Comparison of ENCODE assay signal across 31 cellular contexts in the genomic region with DNA sequence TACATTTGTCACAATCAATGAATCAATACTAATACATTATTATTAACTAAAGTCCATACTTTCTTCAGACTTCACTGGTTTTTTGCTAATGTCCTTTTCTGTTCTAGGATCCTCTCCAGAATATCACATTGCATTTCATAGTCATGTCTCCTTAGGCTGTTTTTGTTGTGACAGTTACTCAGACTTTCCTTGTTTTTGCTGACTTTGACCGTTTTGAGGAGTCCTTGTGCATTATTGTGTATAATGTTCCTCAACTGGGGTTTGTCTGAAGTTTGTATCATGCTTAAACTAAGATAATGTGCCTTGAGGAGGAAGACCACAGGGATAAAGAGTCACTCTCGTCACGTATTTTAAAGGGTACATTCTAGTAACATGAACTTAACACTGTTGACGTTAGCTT.
"Had no signal": no experiment of that assay in that cellular context is flagged by ENCODE, and none has a peak within 500 bp of the region (broad histone marks: within the 10 kb centered on the region; RNA-seq: fewer than 3 reads in every experiment).

No MANE protein-coding gene starts in this region.

- H3K79me2 ChIP-seq: parathyroid adenoma had no signal

- H3K27ac ChIP-seq: neural progenitor cell, ovary, parathyroid adenoma, psoas muscle, skin epidermis, spleen, suprapubic skin, testis, tibial artery, transverse colon, vagina had no signal

- H3K27ac Mint-ChIP-seq: naive thymus-derived CD4-positive, alpha-beta T cell; natural killer cell; neural progenitor cell; progenitor cell of endocrine pancreas; stimulated activated memory B cell treated with anti-CD40 and anti-IgM and Interleukin-4, amounts not matched to agents 10 μg/mL and 1 μg/mL and 100 μg/mL, for 72 hours; stimulated activated naive CD8-positive, alpha-beta T cell treated with anti-CD3 and anti-CD28 coated beads, Interleukin-15, amount 100 ng/mL, for 72 hours; type B pancreatic cell had no signal

- H3K9ac ChIP-seq: neural progenitor cell, parathyroid adenoma had no signal

- H3K36me3 Mint-ChIP-seq: naive thymus-derived CD4-positive, alpha-beta T cell; natural killer cell; neural progenitor cell; stimulated activated memory B cell treated with anti-CD40 and anti-IgM and Interleukin-4, amounts not matched to agents 10 μg/mL and 1 μg/mL and 100 μg/mL, for 72 hours; type B pancreatic cell had no signal

- H3K4me1 Mint-ChIP-seq: naive thymus-derived CD4-positive, alpha-beta T cell; natural killer cell; stimulated activated memory B cell treated with anti-CD40 and anti-IgM and Interleukin-4, amounts not matched to agents 10 μg/mL and 1 μg/mL and 100 μg/mL, for 72 hours; stimulated activated naive CD8-positive, alpha-beta T cell treated with anti-CD3 and anti-CD28 coated beads, Interleukin-15, amount 100 ng/mL, for 72 hours had no signal

- H2AFZ ChIP-seq: neural progenitor cell, parathyroid adenoma had no signal

- DNase-seq: naive thymus-derived CD4-positive, alpha-beta T cell; natural killer cell; occipital lobe; ovary; posterior cingulate gyrus; psoas muscle; right cardiac atrium; spleen; stimulated activated CD4-positive, alpha-beta T cell treated with anti-CD3 and anti-CD28 coated beads, Interleukin-12 subunit alpha, Interleukin-12 subunit beta, amount 100 ng/mL, for 4 hours; stimulated activated CD4-positive, alpha-beta T cell treated with anti-CD3 and anti-CD28 coated beads, Interleukin-1b, Interleukin-23, amount 100 ng/mL, for 48 hours; stimulated activated CD4-positive, alpha-beta T cell treated with anti-CD3 and anti-CD28 coated beads, Interleukin-4, amount 100 ng/mL, for 1 hour; stimulated activated CD4-positive, alpha-beta T cell treated with anti-CD3 and anti-CD28 coated beads, Interleukin-4, amount 100 ng/mL, for 4 hours; stimulated activated CD8-positive, alpha-beta memory T cell treated with anti-CD3 and anti-CD28 coated beads, Interleukin-4, amount 100 ng/mL, for 48 hours; stimulated activated naive CD4-positive, alpha-beta T cell; stimulated activated naive CD8-positive, alpha-beta T cell treated with anti-CD3 and anti-CD28 coated beads, Interleukin-15, amount 100 ng/mL, for 72 hours; stimulated activated naive CD8-positive, alpha-beta T cell treated with anti-CD3 and anti-CD28 coated beads, Interleukin-15, Interleukin-2, amounts not matched to agents 100 U/mL and 50 U/mL, for 24 hours; substantia nigra; testis; tibial artery; transverse colon had no signal

- H3K9me3 ChIP-seq: ovary, psoas muscle, spleen, suprapubic skin, testis, tibial artery, transverse colon, vagina had no signal

- H3K4me3 ChIP-seq: neural progenitor cell, ovary, psoas muscle, skin epidermis, smooth muscle cell, spleen, suprapubic skin, testis, tibial artery, transverse colon, vagina had no signal

- H3K36me3 ChIP-seq: neural progenitor cell, ovary, spleen, suprapubic skin, tibial artery, transverse colon, vagina had no signal

- H3K27me3 ChIP-seq: neural progenitor cell, ovary, suprapubic skin, testis, tibial artery, transverse colon, vagina had no signal

- H3K4me2 ChIP-seq: neural progenitor cell, smooth muscle cell had no signal

- H3K4me1 ChIP-seq: neural progenitor cell, parathyroid adenoma, psoas muscle, spleen, suprapubic skin, tibial artery, transverse colon, vagina had no signal

- FAIRE-seq: urothelium cell line had no signal

- H3K27me3 Mint-ChIP-seq: progenitor cell of endocrine pancreas; stimulated activated memory B cell treated with anti-CD40 and anti-IgM and Interleukin-4, amounts not matched to agents 10 μg/mL and 1 μg/mL and 100 μg/mL, for 72 hours; type B pancreatic cell had no signal

- ATAC-seq: naive thymus-derived CD4-positive, alpha-beta T cell; natural killer cell; psoas muscle; right cardiac atrium; sciatic nerve; stimulated activated memory B cell treated with anti-CD40 and anti-IgM and Interleukin-4, amounts not matched to agents 10 μg/mL and 1 μg/mL and 100 μg/mL, for 72 hours; stimulated activated naive CD8-positive, alpha-beta T cell treated with anti-CD3 and anti-CD28 coated beads, Interleukin-15, amount 100 ng/mL, for 72 hours; stimulated activated naive CD8-positive, alpha-beta T cell treated with anti-CD3 and anti-CD28 coated beads, Interleukin-15, Interleukin-2, amounts not matched to agents 100 U/mL and 50 U/mL, for 24 hours had no signal

- H3K4me3 Mint-ChIP-seq: naive thymus-derived CD4-positive, alpha-beta T cell; natural killer cell; neural progenitor cell; stimulated activated memory B cell treated with anti-CD40 and anti-IgM and Interleukin-4, amounts not matched to agents 10 μg/mL and 1 μg/mL and 100 μg/mL, for 72 hours; stimulated activated naive CD8-positive, alpha-beta T cell treated with anti-CD3 and anti-CD28 coated beads, Interleukin-15, amount 100 ng/mL, for 72 hours; type B pancreatic cell had no signal

- H3K9me3 Mint-ChIP-seq: natural killer cell; stimulated activated memory B cell treated with anti-CD40 and anti-IgM and Interleukin-4, amounts not matched to agents 10 μg/mL and 1 μg/mL and 100 μg/mL, for 72 hours had no signal
